In the genomic region with DNA sequence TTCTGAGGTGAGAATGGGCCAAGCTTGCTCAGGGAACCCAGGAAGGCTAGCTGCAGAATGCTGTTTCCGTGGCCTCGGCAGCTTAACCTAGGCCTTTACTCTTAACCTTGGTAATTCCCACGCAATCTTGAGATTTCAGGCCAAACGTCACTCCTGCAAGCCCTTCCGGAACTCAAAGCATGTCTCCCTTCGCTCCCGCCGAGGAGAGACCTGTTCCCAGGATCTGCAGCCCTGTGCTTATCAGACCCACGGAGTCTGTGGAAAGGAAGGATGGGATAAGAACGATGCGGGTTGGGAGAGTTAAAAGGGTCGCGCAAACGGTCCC, we compare ENCODE assay signal across 2 cellular contexts.
TF ChIP-seq lines count a peak whose summit lies in the region.

No MANE protein-coding gene starts in this region.

TF ChIP-seq in liver, 16 proteins besides CTCF, POLR2A, EP300 and RAD21:
- TF ChIP-seq, protein P1, sequence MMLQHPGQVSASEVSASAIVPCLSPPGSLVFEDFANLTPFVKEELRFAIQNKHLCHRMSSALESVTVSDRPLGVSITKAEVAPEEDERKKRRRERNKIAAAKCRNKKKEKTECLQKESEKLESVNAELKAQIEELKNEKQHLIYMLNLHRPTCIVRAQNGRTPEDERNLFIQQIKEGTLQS (IDR thresholded peaks at IDR 0.05) = no peak
- TF ChIP-seq EGR1 (IDR thresholded peaks at IDR 0.05; ENCODE audit: low read depth in 2 of 2) = no peak
- TF ChIP-seq SP1 (IDR thresholded peaks at IDR 0.05) = no peak
- TF ChIP-seq HNF4G (IDR thresholded peaks at IDR 0.05) = no peak
- no peak for TF ChIP-seq GABPA (IDR thresholded peaks at IDR 0.05 in 1 of 2, conservative IDR thresholded peaks at IDR 0.05 in 1 of 2)
- TF ChIP-seq HNF4A (conservative IDR thresholded peaks at IDR 0.05) = no peak
- TF ChIP-seq YY1 (IDR thresholded peaks at IDR 0.05) = no peak
- no peak for TF ChIP-seq NR2F2 (IDR thresholded peaks at IDR 0.05)
- TF ChIP-seq, protein P2, sequence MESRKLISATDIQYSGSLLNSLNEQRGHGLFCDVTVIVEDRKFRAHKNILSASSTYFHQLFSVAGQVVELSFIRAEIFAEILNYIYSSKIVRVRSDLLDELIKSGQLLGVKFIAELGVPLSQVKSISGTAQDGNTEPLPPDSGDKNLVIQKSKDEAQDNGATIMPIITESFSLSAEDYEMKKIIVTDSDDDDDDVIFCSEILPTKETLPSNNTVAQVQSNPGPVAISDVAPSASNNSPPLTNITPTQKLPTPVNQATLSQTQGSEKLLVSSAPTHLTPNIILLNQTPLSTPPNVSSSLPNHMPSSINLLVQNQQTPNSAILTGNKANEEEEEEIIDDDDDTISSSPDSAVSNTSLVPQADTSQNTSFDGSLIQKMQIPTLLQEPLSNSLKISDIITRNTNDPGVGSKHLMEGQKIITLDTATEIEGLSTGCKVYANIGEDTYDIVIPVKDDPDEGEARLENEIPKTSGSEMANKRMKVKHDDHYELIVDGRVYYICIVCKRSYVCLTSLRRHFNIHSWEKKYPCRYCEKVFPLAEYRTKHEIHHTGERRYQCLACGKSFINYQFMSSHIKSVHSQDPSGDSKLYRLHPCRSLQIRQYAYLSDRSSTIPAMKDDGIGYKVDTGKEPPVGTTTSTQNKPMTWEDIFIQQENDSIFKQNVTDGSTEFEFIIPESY (IDR thresholded peaks at IDR 0.05) = no peak
- no peak for TF ChIP-seq REST (IDR thresholded peaks at IDR 0.05)
- TF ChIP-seq, protein P3, sequence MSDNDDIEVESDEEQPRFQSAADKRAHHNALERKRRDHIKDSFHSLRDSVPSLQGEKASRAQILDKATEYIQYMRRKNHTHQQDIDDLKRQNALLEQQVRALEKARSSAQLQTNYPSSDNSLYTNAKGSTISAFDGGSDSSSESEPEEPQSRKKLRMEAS (IDR thresholded peaks at IDR 0.05) = no peak
- no peak for TF ChIP-seq TAF1 (conservative IDR thresholded peaks at IDR 0.05)
- no peak for TF ChIP-seq JUND (IDR thresholded peaks at IDR 0.05)
- no peak for TF ChIP-seq RXRA (IDR thresholded peaks at IDR 0.05)
- TF ChIP-seq FOXA2 (IDR thresholded peaks at IDR 0.05) = no peak
- TF ChIP-seq FOXA1 (IDR thresholded peaks at IDR 0.05) = no peak

TF ChIP-seq in HepG2, 621 proteins besides CTCF, POLR2A, EP300 and RAD21:
- no peak for TF ChIP-seq GABPB1 (CRISPR knock-in tag; IDR thresholded peaks at IDR 0.05)
- TF ChIP-seq ZNF619 (CRISPR knock-in tag; IDR thresholded peaks at IDR 0.05) = no peak
- TF ChIP-seq, protein P4, sequence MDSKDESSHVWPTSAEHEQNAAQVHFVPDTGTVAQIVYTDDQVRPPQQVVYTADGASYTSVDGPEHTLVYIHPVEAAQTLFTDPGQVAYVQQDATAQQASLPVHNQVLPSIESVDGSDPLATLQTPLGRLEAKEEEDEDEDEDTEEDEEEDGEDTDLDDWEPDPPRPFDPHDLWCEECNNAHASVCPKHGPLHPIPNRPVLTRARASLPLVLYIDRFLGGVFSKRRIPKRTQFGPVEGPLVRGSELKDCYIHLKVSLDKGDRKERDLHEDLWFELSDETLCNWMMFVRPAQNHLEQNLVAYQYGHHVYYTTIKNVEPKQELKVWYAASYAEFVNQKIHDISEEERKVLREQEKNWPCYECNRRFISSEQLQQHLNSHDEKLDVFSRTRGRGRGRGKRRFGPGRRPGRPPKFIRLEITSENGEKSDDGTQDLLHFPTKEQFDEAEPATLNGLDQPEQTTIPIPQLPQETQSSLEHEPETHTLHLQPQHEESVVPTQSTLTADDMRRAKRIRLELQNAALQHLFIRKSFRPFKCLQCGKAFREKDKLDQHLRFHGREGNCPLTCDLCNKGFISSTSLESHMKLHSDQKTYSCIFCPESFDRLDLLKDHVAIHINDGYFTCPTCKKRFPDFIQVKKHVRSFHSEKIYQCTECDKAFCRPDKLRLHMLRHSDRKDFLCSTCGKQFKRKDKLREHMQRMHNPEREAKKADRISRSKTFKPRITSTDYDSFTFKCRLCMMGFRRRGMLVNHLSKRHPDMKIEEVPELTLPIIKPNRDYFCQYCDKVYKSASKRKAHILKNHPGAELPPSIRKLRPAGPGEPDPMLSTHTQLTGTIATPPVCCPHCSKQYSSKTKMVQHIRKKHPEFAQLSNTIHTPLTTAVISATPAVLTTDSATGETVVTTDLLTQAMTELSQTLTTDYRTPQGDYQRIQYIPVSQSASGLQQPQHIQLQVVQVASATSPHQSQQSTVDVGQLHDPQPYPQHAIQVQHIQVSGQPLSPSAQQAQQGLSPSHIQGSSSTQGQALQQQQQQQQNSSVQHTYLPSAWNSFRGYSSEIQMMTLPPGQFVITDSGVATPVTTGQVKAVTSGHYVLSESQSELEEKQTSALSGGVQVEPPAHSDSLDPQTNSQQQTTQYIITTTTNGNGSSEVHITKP (CRISPR knock-in tag; IDR thresholded peaks at IDR 0.05; ENCODE audit: low read depth) = no peak
